2 cellular contexts compared by ENCODE assay signal in the genomic region with DNA sequence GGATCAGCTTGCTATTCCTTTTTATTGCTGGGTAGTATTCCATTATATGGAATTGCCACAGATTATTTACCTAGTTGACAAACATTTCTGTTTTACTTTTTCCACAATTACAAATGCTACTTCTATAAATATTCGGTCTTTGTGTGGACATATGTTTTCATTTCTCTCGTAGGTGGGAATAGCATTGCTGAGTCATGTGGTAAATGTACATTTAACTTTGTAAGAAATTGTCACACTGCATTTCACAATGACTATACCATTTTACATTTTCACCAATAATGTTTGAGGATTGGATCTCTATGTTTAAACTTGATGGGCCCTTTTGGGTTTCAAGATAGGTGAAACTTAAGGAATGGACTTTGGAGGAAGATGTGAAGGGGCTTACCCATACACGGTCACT.
TF ChIP-seq lines count a peak whose summit lies in the region.

No MANE protein-coding gene starts in this region.

TF ChIP-seq in IMR-90, 13 proteins besides CTCF, POLR2A, EP300 and RAD21:
- TF ChIP-seq SMC3 (IDR thresholded peaks at IDR 0.05; ENCODE audit: low read depth, low read length) (no peak), CEBPB (IDR thresholded peaks at IDR 0.05; ENCODE audit: low read depth, low read length) (peak; percentile 51), MAFK (IDR thresholded peaks at IDR 0.05; ENCODE audit: low read depth, low read length) (peak; percentile 31; the same call in 1 of the 2 replicates), NFE2L2 (IDR thresholded peaks at IDR 0.05; ENCODE audit: low read depth, low read length) (peak; percentile 74)

TF ChIP-seq in GM12878, 131 proteins besides CTCF, POLR2A, EP300 and RAD21:
- TF ChIP-seq CHD1 (IDR thresholded peaks at IDR 0.05; ENCODE audit: low read depth, low read length) = no peak
- peak; percentile 16; the same call in 1 of the 2 replicates for TF ChIP-seq RUNX3 (IDR thresholded peaks at IDR 0.05; ENCODE audit: low read length)
- TF ChIP-seq KDM1A (IDR thresholded peaks at IDR 0.05; ENCODE audit: borderline replicate concordance) = no peak
TF ChIP-seq in GM12878: peak in this region for 1.
